30 cellular contexts compared by ENCODE assay signal in the genomic region with DNA sequence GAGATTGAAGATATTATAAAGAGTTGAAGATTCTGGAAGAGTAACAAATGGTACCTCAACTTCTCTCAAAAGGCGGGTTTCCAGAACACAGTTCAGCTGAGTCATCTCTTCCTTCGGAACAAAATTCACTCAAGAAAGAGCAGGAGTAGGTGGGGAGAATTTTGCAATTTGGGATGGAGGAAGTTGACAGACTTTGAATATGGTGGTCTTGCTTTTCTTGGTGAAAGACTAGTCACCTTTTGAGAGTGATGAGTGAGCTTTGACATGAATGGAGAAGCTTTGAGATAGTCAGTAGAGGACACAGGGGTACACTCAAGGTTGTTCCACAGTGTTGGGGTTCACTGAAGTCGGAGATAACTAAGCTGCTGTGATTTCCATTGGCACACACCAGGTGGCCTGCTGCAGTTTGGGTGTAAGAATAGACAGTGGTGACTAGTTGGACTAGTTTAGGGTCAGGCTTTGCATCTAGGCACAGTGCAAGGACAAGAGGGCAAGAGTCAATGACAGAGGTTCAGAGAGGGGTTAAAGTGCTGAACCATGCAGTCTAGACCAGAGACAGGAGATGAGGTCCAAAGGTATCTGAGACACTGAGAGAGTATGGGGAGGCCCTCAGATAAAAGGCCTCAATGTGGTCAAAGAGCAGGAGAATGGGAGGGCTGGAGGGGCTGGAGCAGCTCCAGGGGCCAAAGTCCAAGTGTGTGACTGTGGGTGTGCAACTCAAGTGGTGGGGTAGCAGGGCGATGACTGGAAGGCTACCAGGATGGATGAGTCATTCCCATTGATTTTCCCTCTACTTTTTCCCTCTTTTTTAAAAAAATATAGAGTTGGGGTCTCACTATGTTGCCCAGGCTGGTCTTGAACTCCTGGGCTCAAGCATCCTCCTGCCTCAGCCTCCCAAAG. TPM values are rescaled to one million over a fixed set of nuclear protein-coding genes. Genes with fewer than 3 reads are reported as not detected.
A peak's percentile ranks its signal among the peaks of the same experiment; 100 is the strongest.
DNase-seq lines count a peak whose midpoint lies in the region; ATAC-seq, FAIRE-seq and TF ChIP-seq lines count a peak whose summit lies in the region.
"Had no signal": no experiment of that assay in that cellular context is flagged by ENCODE, and none has a peak within 500 bp of the region (broad histone marks: within the 10 kb centered on the region; RNA-seq: fewer than 3 reads in every experiment).

No MANE protein-coding gene starts in this region.

- peaks cover 2% of the 10 kb centered on the region for H3K79me2 ChIP-seq in endothelial cell of umbilical vein (ENCODE audit: control insufficient read depth, insufficient read depth, low read length)

- no peak overlapping the region for H3K4ac ChIP-seq in neuronal stem cell (ENCODE audit: low read length)

- H3K4me1 ChIP-seq in endothelial cell of umbilical vein (ENCODE audit: control insufficient read depth, extremely low read depth, insufficient read depth, low read length) (peaks cover 29% of the 10 kb centered on the region), neuronal stem cell (ENCODE audit: control insufficient read depth in 2 of 2, insufficient read depth in 1 of 2, low read depth in 1 of 2, low read length in 2 of 2) (peaks cover 0 to 3% of the 10 kb centered on the region in 2 donors)

- H3K4me3 ChIP-seq in endothelial cell of umbilical vein (replicated peaks in 1 of 3; ENCODE audit: insufficient read depth in 1 of 3, low read depth in 1 of 3, low read length in 3 of 3) (no peak overlapping the region), neuronal stem cell (ENCODE audit: low read length in 2 of 2) (no peak overlapping the region)
- H3K4me3 ChIP-seq: GM12878, suprapubic skin, vagina had no signal

- peak; percentile 1 for DNase-seq in DMS53 treated with DMSO at 0.1 percent for 48 hours (lab: John Stamatoyannopoulos, UW; ENCODE audit: unreplicated experiment)
- DNase-seq in M059J (ENCODE audit: low read depth): peak; percentile 26
- DNase-seq in endothelial cell of umbilical vein (ENCODE audit: low read depth, low spot score): no peak
- no peak for DNase-seq in neuronal stem cell (ENCODE audit: low spot score)
- no peak for DNase-seq in NCI-H1092 (lab: John Stamatoyannopoulos, UW)
- no peak for DNase-seq in COR-L47 (lab: John Stamatoyannopoulos, UW)
- DNase-seq in GM13977 (ENCODE audit: low spot score): no peak
- DNase-seq: activated CD4-positive, alpha-beta T cell treated with anti-CD3 and anti-CD28 coated beads for 36 hours; activated naive CD4-positive, alpha-beta T cell treated with anti-CD3 and anti-CD28 coated beads, Interleukin-2, amount 50 U/mL, for 16 hours; activated T-cell treated with anti-CD3 and anti-CD28 coated beads, Interleukin-2, amount 50 U/mL, for 48 hours; aorta; central memory CD4-positive, alpha-beta T cell; DMS 273 treated with DMSO at 0.1 percent for 48 hours; foreskin keratinocyte; immature natural killer cell; left ventricle myocardium superior; NCI-H187; Right ventricle myocardium superior; stimulated activated CD4-positive, alpha-beta T cell treated with anti-CD3 and anti-CD28 coated beads, Interleukin-1b, Interleukin-23, amount 100 ng/mL, for 48 hours had no signal

- in situ Hi-C loops in GM13977 (cut with MboI; ENCODE audit: low pct_unique_long_range_greater_than_20kb, low sequenced_read_pairs, unreplicated experiment): no loop called here

- POLR2A ChIA-PET in endothelial cell of umbilical vein (lab: Charles Lee): no interaction called here

- intact Hi-C loops in endothelial cell of umbilical vein (cut with micrococcal nuclease): no loop called here

- no peak for ATAC-seq in GM21447 (IDR thresholded peaks at IDR 0.05; ENCODE audit: unreplicated experiment)
- ATAC-seq: activated CD4-positive, alpha-beta T cell treated with anti-CD3 and anti-CD28 coated beads for 36 hours; foreskin keratinocyte; GM12878; left ventricle myocardium superior had no signal

- H2BK12ac ChIP-seq in neuronal stem cell (ENCODE audit: low read length): peak overlapping the region; percentile 14

- H3K4me2 ChIP-seq in endothelial cell of umbilical vein (ENCODE audit: insufficient read depth, low read length) (no peak overlapping the region), neuronal stem cell (ENCODE audit: insufficient read depth, low read length, poor library complexity, severe bottlenecking) (no peak overlapping the region)

- no peak overlapping the region for H2BK120ac ChIP-seq in neuronal stem cell (ENCODE audit: low read depth, low read length)

- H3K27ac ChIP-seq in endothelial cell of umbilical vein (ENCODE audit: insufficient read depth, low read depth, low read length): no peak overlapping the region
- no peak overlapping the region for H3K27ac ChIP-seq in neuronal stem cell (replicated peaks; ENCODE audit: low read length)
- H3K27ac ChIP-seq: foreskin keratinocyte, HL-60, suprapubic skin, vagina had no signal

- no peak overlapping the region for H3K23ac ChIP-seq in neuronal stem cell (ENCODE audit: low read depth, low read length, poor library complexity)

- no peak for TF ChIP-seq POLR2A in endothelial cell of umbilical vein (IDR thresholded peaks at IDR 0.05; ENCODE audit: low read depth, low read length)

- BruUV-seq in endothelial cell of umbilical vein (replicated peaks; lab: Mats Ljungman, UMichigan): no TSS peak

- H2BK15ac ChIP-seq in neuronal stem cell (ENCODE audit: low read length): no peak overlapping the region

- H4K8ac ChIP-seq in neuronal stem cell (ENCODE audit: low read depth, low read length): no peak overlapping the region

- H4K20me1 ChIP-seq in endothelial cell of umbilical vein (replicated peaks; ENCODE audit: control insufficient read depth, extremely low read depth, insufficient read depth, low read length): no peaks in the 10 kb centered on the region

- no peak overlapping the region for H2BK5ac ChIP-seq in neuronal stem cell (ENCODE audit: low read length)

- H3K79me1 ChIP-seq in neuronal stem cell (ENCODE audit: low read depth, low read length): no peaks in the 10 kb centered on the region

- no CpG with 5 or more reads among the region's 4 CpGs for WGBS in neuronal stem cell (ENCODE audit: extremely low coverage in 2 of 2, insufficient read length in 2 of 2, insufficient replicate concordance in 1 of 2), 2 donors

- no peaks in the 10 kb centered on the region for H3K9me1 ChIP-seq in endothelial cell of umbilical vein (replicated peaks; ENCODE audit: control insufficient read depth, extremely low read depth, insufficient read depth, low read length)

- no peaks in the 10 kb centered on the region for H3K9me3 ChIP-seq in endothelial cell of umbilical vein (replicated peaks; ENCODE audit: control insufficient read depth, insufficient read depth, low read length)
- no peaks in the 10 kb centered on the region for H3K9me3 ChIP-seq in neuronal stem cell (replicated peaks in 1 of 2; ENCODE audit: control insufficient read depth in 2 of 2, insufficient read depth in 1 of 2, low read depth in 1 of 2, low read length in 2 of 2)
- H3K9me3 ChIP-seq: suprapubic skin, vagina had no signal

- no peak overlapping the region for H3K14ac ChIP-seq in neuronal stem cell (ENCODE audit: low read length)

- H3K36me3 ChIP-seq in endothelial cell of umbilical vein (ENCODE audit: control insufficient read depth in 2 of 2, extremely low read depth in 1 of 2, insufficient read depth in 2 of 2, low read length in 2 of 2) (no peaks in the 10 kb centered on the region), neuronal stem cell (replicated peaks in 1 of 2; ENCODE audit: control insufficient read depth in 2 of 2, insufficient read depth in 2 of 2, low read length in 2 of 2) (no peaks in the 10 kb centered on the region)
- H3K36me3 ChIP-seq: suprapubic skin, vagina had no signal

- CTCF ChIA-PET in endothelial cell of umbilical vein (lab: Charles Lee): no interaction called here

- no peak overlapping the region for H3K18ac ChIP-seq in neuronal stem cell (ENCODE audit: low read length)

- no peak overlapping the region for H4K91ac ChIP-seq in neuronal stem cell (ENCODE audit: low read depth, low read length, poor library complexity)

- H3K27me3 ChIP-seq in endothelial cell of umbilical vein (ENCODE audit: control insufficient read depth in 2 of 2, insufficient read depth in 2 of 2, low read length in 2 of 2): no peaks in the 10 kb centered on the region
- no peaks in the 10 kb centered on the region for H3K27me3 ChIP-seq in neuronal stem cell (ENCODE audit: control insufficient read depth in 3 of 3, insufficient read depth in 3 of 3, low read depth in 1 of 3, low read length in 3 of 3)
- H3K27me3 ChIP-seq: foreskin keratinocyte, suprapubic skin, vagina had no signal

- H3K9ac ChIP-seq in endothelial cell of umbilical vein (replicated peaks; ENCODE audit: extremely low read depth, insufficient read depth, low read length) (no peak overlapping the region), neuronal stem cell (ENCODE audit: low read depth, low read length, poor library complexity) (no peak overlapping the region)

- dilution Hi-C loops in endothelial cell of umbilical vein (cut with MboI; ENCODE audit: extremely low pct_ligation_motif_present, low sequenced_read_pairs): no loop called here

- no peak for FAIRE-seq in endothelial cell of umbilical vein (lab: Jason Lieb, UNC)
- FAIRE-seq: GM12878, GM19239 had no signal

- no peak overlapping the region for H2AK5ac ChIP-seq in neuronal stem cell (ENCODE audit: low read depth, low read length)

- H2AFZ ChIP-seq in endothelial cell of umbilical vein (ENCODE audit: low read depth, low read length) (no peak overlapping the region), neuronal stem cell (ENCODE audit: low read length) (no peak overlapping the region)

- TF ChIP-seq CTCF in endothelial cell of umbilical vein (IDR thresholded peaks at IDR 0.05; ENCODE audit: extremely low read depth in 1 of 2, insufficient read depth in 1 of 2, low read depth in 1 of 2, low read length in 2 of 2): no peak
- no peak for TF ChIP-seq CTCF in GM13977 (IDR thresholded peaks at IDR 0.05; ENCODE audit: extremely low read depth, insufficient read depth, missing control alignments)

RNA-seq across cellular contexts. Expression of gene CCL20, which starts 7.7 kb away (rescaled TPM):
- total RNA-seq in M059J (2014; rRNA removed; shearing (Covaris generic)): not detected in 2 replicates
- 0.53 TPM in 1 of 2 replicates, not detected in the other for total RNA-seq in endothelial cell of umbilical vein
- 0.16 and 0.32 TPM in 2 replicates for polyA plus RNA-seq in endothelial cell of umbilical vein
- polyA plus RNA-seq in endothelial cell of umbilical vein (2011; cell fraction: cytosol; rRNA removed): 0.15 and 0.35 TPM in 2 replicates
- 0.40 TPM in 1 of 2 replicates, not detected in the other for polyA plus RNA-seq in endothelial cell of umbilical vein (2011; cell fraction: nucleus; rRNA removed)
- 0.51 and 0.55 TPM in 2 replicates for polyA plus RNA-seq in endothelial cell of umbilical vein (2012)
- not detected in 2 replicates for polyA minus RNA-seq in endothelial cell of umbilical vein
- 3.9 TPM for polyA minus RNA-seq in endothelial cell of umbilical vein (2011; cell fraction: cytosol; rRNA and poly(A)+ RNA removed)
- not detected in 2 replicates for polyA minus RNA-seq in endothelial cell of umbilical vein (2011; cell fraction: nucleus; rRNA and poly(A)+ RNA removed)
- polyA plus RNA-seq in neuronal stem cell (2013, experiment 1 of 2): not detected
- not detected for polyA plus RNA-seq in neuronal stem cell (2013, experiment 2 of 2)
- total RNA-seq: left ventricle myocardium superior, neural crest cell, progenitor cell of endocrine pancreas, Right ventricle myocardium superior, vagina had no signal

RNA-seq across cellular contexts. Expression of gene DAW1, which starts 50.1 kb away (rescaled TPM):
- total RNA-seq in M059J (2014; rRNA removed; shearing (Covaris generic)): 0.30 TPM in 1 of 2 replicates, not detected in the other
- total RNA-seq in endothelial cell of umbilical vein: 2.0 and 3.2 TPM in 2 replicates
- 0.75 and 1.2 TPM in 2 replicates for polyA plus RNA-seq in endothelial cell of umbilical vein
- 2.2 and 3.3 TPM in 2 replicates for polyA plus RNA-seq in endothelial cell of umbilical vein (2011; cell fraction: cytosol; rRNA removed)
- polyA plus RNA-seq in endothelial cell of umbilical vein (2011; cell fraction: nucleus; rRNA removed): 1.4 and 2.1 TPM in 2 replicates
- 6.8 and 12.0 TPM in 2 replicates for polyA plus RNA-seq in endothelial cell of umbilical vein (2012)
- 1.4 and 3.6 TPM in 2 replicates for polyA minus RNA-seq in endothelial cell of umbilical vein
- polyA minus RNA-seq in endothelial cell of umbilical vein (2011; cell fraction: cytosol; rRNA and poly(A)+ RNA removed): not detected
- polyA minus RNA-seq in endothelial cell of umbilical vein (2011; cell fraction: nucleus; rRNA and poly(A)+ RNA removed): 1.1 and 1.4 TPM in 2 replicates
- 0.21 TPM for polyA plus RNA-seq in neuronal stem cell (2013, experiment 1 of 2)
- polyA plus RNA-seq in neuronal stem cell (2013, experiment 2 of 2): 0.29 TPM
- total RNA-seq: activated CD4-positive, alpha-beta T cell treated with anti-CD3 and anti-CD28 coated beads for 36 hours; activated CD8-positive, alpha-beta memory T cell treated with anti-CD3 and anti-CD28 coated beads for 36 hours; GM12878; left ventricle myocardium superior; mononuclear cell; neural crest cell; progenitor cell of endocrine pancreas; vagina had no signal
- polyA plus RNA-seq: CD14-positive monocyte, immature natural killer cell had no signal

Comparison
In these comparisons a context has a peak if more than half of its experiments do, and no peak if none do; other contexts are left out.
1. DNase-seq: peak in DMS53 treated with DMSO at 0.1 percent for 48 hours (single experiment) and M059J (single experiment); none in endothelial cell of umbilical vein (single experiment), neuronal stem cell (single experiment), NCI-H1092 (single experiment), COR-L47 (single experiment) and GM13977 (single experiment).